9 cellular contexts compared by ENCODE assay signal in the genomic region with DNA sequence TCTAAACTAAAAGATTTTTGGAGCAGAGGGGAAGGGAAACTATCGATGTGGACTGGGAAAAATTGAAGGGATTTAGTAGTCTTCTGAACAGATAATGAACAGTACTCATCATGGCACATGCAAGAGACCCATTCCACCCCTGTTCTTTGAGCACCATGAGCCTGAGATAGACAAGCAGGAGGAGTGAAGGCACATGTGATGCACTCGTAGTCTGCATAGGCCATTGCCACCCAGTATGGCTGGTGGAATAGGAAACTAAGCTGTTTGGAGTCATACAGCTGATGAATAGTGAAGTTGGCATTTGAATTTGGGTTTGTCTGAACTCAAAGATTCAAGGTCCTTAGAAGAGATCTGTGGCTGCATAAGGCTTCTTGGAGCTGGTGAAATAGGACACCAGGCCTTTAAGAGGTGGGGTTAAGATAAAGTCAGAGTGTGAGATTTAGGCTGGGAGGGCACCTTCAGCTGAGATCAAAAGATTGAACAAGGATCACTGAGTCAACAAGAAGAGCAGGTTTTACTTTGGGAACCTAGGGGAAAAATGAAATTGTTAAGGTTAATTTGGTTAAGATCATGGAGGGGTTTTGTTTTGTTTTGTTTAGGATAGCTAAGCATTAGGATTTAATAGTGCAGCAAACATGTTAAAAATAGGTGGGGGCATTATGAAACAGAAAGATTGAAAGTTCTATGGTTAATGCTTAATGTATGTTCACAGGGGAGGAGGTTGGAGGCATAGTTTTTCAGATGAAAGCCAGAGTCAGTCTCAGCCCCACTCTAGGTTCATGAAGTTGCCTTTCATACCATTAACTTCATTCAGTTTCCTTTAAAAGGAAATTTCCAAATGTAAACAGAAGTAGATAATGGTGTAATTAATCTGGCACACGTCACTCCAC.
DNase-seq lines count a peak whose midpoint lies in the region; ATAC-seq and TF ChIP-seq lines count a peak whose summit lies in the region.
"Had no signal": no experiment of that assay in that cellular context is flagged by ENCODE, and none has a peak within 500 bp of the region (broad histone marks: within the 10 kb centered on the region; RNA-seq: fewer than 3 reads in every experiment).

No MANE protein-coding gene starts in this region.

- peaks cover 5% of the 10 kb centered on the region for H3K36me3 Mint-ChIP-seq in endodermal cell (ENCODE audit: low read depth)
- H3K36me3 Mint-ChIP-seq in activated CD4-positive, alpha-beta T cell treated with anti-CD3 and anti-CD28 coated beads, Interleukin-2, amount 10 ng/mL, durations not matched to agents 7 days and 5 days (ENCODE audit: low read depth) = peaks cover 4% of the 10 kb centered on the region

- H3K79me2 ChIP-seq in DND-41 (ENCODE audit: insufficient read depth, low read length) = peaks cover 96% of the 10 kb centered on the region

- no peak overlapping the region for H3K27ac ChIP-seq in DND-41 (ENCODE audit: low read length)
- no peak overlapping the region for H3K27ac ChIP-seq in endodermal cell (ENCODE audit: low read depth, low read length)
- H3K27ac ChIP-seq in aorta (ENCODE audit: low read depth in 1 of 2, low read length in 2 of 2) = no peak overlapping the region

- WGBS in endodermal cell (ENCODE audit: insufficient coverage in 1 of 2, insufficient read length in 1 of 2), 2 experiments = 72 to 88% methylated on average over 2 to 3 of the region's 3 CpGs
- 79 to 84% methylated on average over 3 of the region's 3 CpGs for WGBS in aorta, 2 donors

- intact Hi-C loops in aorta (cut with DNase I) = no loop called here

- POLR2A ChIA-PET in activated CD4-positive, alpha-beta T cell treated with anti-CD3 and anti-CD28 coated beads, Interleukin-2, amount 10 ng/mL, durations not matched to agents 7 days and 5 days (lab: Charles Lee) = no interaction called here

- peaks cover 62% of the 10 kb centered on the region for H4K20me1 ChIP-seq in DND-41 (ENCODE audit: insufficient read depth, low read length)

- H3K4me1 ChIP-seq in DND-41 (ENCODE audit: insufficient read depth, low read length) (no peaks in the 10 kb centered on the region), endodermal cell (ENCODE audit: control insufficient read depth, insufficient read depth, low read length) (peaks cover 6% of the 10 kb centered on the region), aorta (ENCODE audit: control insufficient read depth in 1 of 2, insufficient read depth in 2 of 2, low read length in 2 of 2) (peaks cover 0 to 7% of the 10 kb centered on the region in 2 donors)

- H3K27me3 Mint-ChIP-seq in endodermal cell (ENCODE audit: insufficient read depth) = no peaks in the 10 kb centered on the region
- H3K27me3 Mint-ChIP-seq in activated CD4-positive, alpha-beta T cell treated with anti-CD3 and anti-CD28 coated beads, Interleukin-2, amount 10 ng/mL, durations not matched to agents 7 days and 5 days = no peaks in the 10 kb centered on the region
- H3K27me3 Mint-ChIP-seq: dendritic cell treated with granulocyte-macrophage colony-stimulating factor and Interleukin-4, amounts not matched to agents 40 ng/mL and 50 ng/mL, for 4 days had no signal

- no peak overlapping the region for H3K4me3 Mint-ChIP-seq in endodermal cell
- no peak overlapping the region for H3K4me3 Mint-ChIP-seq in activated CD4-positive, alpha-beta T cell treated with anti-CD3 and anti-CD28 coated beads, Interleukin-2, amount 10 ng/mL, durations not matched to agents 7 days and 5 days
- H3K4me3 Mint-ChIP-seq: dendritic cell treated with granulocyte-macrophage colony-stimulating factor and Interleukin-4, amounts not matched to agents 40 ng/mL and 50 ng/mL, for 4 days had no signal

- peaks cover 3% of the 10 kb centered on the region; the same call in 1 of the 2 replicates for H3K36me3 ChIP-seq in DND-41 (ENCODE audit: insufficient read depth, low read length)
- no peaks in the 10 kb centered on the region for H3K36me3 ChIP-seq in endodermal cell (ENCODE audit: control insufficient read depth, insufficient read depth, low read length)
- no peaks in the 10 kb centered on the region for H3K36me3 ChIP-seq in aorta (ENCODE audit: control insufficient read depth in 1 of 2, insufficient read depth in 2 of 2, low read length in 1 of 2)

- TF ChIP-seq CTCF in DND-41 (IDR thresholded peaks at IDR 0.05; ENCODE audit: borderline replicate concordance, extremely low read depth, low read length, poor library complexity, severe bottlenecking) = no peak
- no peak for TF ChIP-seq CTCF in endodermal cell (conservative IDR thresholded peaks at IDR 0.05)

- H3K27ac Mint-ChIP-seq in endodermal cell = no peak overlapping the region
- no peak overlapping the region for H3K27ac Mint-ChIP-seq in activated CD4-positive, alpha-beta T cell treated with anti-CD3 and anti-CD28 coated beads, Interleukin-2, amount 10 ng/mL, durations not matched to agents 7 days and 5 days
- H3K27ac Mint-ChIP-seq: dendritic cell treated with granulocyte-macrophage colony-stimulating factor and Interleukin-4, amounts not matched to agents 40 ng/mL and 50 ng/mL, for 4 days had no signal

- peak; percentile 62; the same call in 2 of the 3 replicates for ATAC-seq in DND-41 (ENCODE audit: insufficient read depth, low read depth)
- ATAC-seq in GM19455 (IDR thresholded peaks at IDR 0.05; ENCODE audit: unreplicated experiment) = peak; percentile 70
- ATAC-seq in HG03095 (IDR thresholded peaks at IDR 0.05; ENCODE audit: unreplicated experiment) = peak; percentile 76
- no peak for ATAC-seq in aorta (ENCODE audit: low FRiP score)

- no peak overlapping the region for H3K4me3 ChIP-seq in DND-41 (ENCODE audit: low read depth in 1 of 2, low read length in 2 of 2)
- H3K4me3 ChIP-seq in endodermal cell (ENCODE audit: low read length) = peak overlapping the region; percentile 11
- H3K4me3 ChIP-seq in aorta (ENCODE audit: low read length in 2 of 2) = no peak overlapping the region

- CTCF ChIA-PET in activated CD4-positive, alpha-beta T cell treated with anti-CD3 and anti-CD28 coated beads, Interleukin-2, amount 10 ng/mL, durations not matched to agents 7 days and 5 days (lab: Charles Lee) = interaction anchor here (0.6 to 1.6 kb wide), 6 partner anchors 9 to 177 kb away, joined by 3 to 5 read pairs (median 4); no protein-coding TSS in a partner anchor

- no peak overlapping the region for H3K4me2 ChIP-seq in DND-41 (ENCODE audit: insufficient read depth, low read length)

- H3K27me3 ChIP-seq in DND-41 (ENCODE audit: insufficient read depth, low read length, poor library complexity) = no peaks in the 10 kb centered on the region
- H3K27me3 ChIP-seq in endodermal cell (ENCODE audit: control insufficient read depth, insufficient read depth, low read length, poor library complexity, severe bottlenecking) = no peaks in the 10 kb centered on the region
- H3K27me3 ChIP-seq in aorta (ENCODE audit: control insufficient read depth in 1 of 2, insufficient read depth in 2 of 2, low read length in 1 of 2) = no peaks in the 10 kb centered on the region

- DNase-seq in DND-41 (no peak), endodermal cell (no peak), aorta (no peak), AG08396 (ENCODE audit: low spot score) (no peak), COLO668 (lab: John Stamatoyannopoulos, UW; ENCODE audit: unreplicated experiment) (no peak)
- DNase-seq in activated CD4-positive, alpha-beta T cell treated with anti-CD3 and anti-CD28 coated beads, Interleukin-2, amount 10 ng/mL, durations not matched to agents 7 days and 5 days = no peak

- H2AFZ ChIP-seq in DND-41 (ENCODE audit: low read depth, low read length) = no peak overlapping the region

- H3K4me1 Mint-ChIP-seq in endodermal cell = peaks cover 23% of the 10 kb centered on the region
- H3K4me1 Mint-ChIP-seq in activated CD4-positive, alpha-beta T cell treated with anti-CD3 and anti-CD28 coated beads, Interleukin-2, amount 10 ng/mL, durations not matched to agents 7 days and 5 days = peaks cover 35% of the 10 kb centered on the region

- no peaks in the 10 kb centered on the region for H3K9me3 Mint-ChIP-seq in endodermal cell
- no peaks in the 10 kb centered on the region for H3K9me3 Mint-ChIP-seq in activated CD4-positive, alpha-beta T cell treated with anti-CD3 and anti-CD28 coated beads, Interleukin-2, amount 10 ng/mL, durations not matched to agents 7 days and 5 days
- H3K9me3 Mint-ChIP-seq: dendritic cell treated with granulocyte-macrophage colony-stimulating factor and Interleukin-4, amounts not matched to agents 40 ng/mL and 50 ng/mL, for 4 days had no signal

- H3K9me3 ChIP-seq in DND-41 (ENCODE audit: insufficient read depth, low read length, severe bottlenecking) (no peaks in the 10 kb centered on the region), endodermal cell (ENCODE audit: control insufficient read depth, low read length) (no peaks in the 10 kb centered on the region), aorta (ENCODE audit: control insufficient read depth, low read length) (no peaks in the 10 kb centered on the region)

- H3K9ac ChIP-seq in DND-41 (ENCODE audit: low read depth, low read length) (no peak overlapping the region), endodermal cell (ENCODE audit: extremely low read depth, low read length, poor library complexity, severe bottlenecking) (no peak overlapping the region)
